In the genomic region with DNA sequence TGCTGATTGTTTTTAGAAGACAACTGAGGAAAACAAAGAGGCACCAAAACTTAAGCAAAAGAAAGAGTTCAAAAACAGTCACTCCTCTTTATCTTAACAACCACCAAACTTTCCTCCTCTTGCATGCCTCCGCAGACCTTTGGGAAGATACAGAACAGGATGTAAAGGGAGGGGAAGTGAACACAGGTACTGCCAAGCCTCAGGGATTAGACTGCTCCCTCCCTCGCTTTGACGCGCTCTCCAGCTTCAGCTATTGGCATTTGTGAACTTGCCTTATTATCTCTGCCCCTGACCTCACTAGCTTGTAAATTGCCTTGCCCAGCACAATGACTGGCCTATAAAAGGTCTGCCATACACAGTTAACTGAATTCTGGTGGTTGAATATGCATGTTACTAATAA, we compare ENCODE assay signal across 10 cellular contexts. TPM values are rescaled to one million over a fixed set of nuclear protein-coding genes. Genes with fewer than 3 reads are reported as not detected.
DNase-seq lines count a peak whose midpoint lies in the region; ATAC-seq and TF ChIP-seq lines count a peak whose summit lies in the region.
"Had no signal": no experiment of that assay in that cellular context is flagged by ENCODE, and none has a peak within 500 bp of the region (broad histone marks: within the 10 kb centered on the region; RNA-seq: fewer than 3 reads in every experiment).

No MANE protein-coding gene starts in this region.

- H3K4me3 Mint-ChIP-seq in brain, result peak overlapping the region in 1 of 5 experiments; percentile 48
- H3K4me3 Mint-ChIP-seq: activated T-cell treated with anti-CD3 and anti-CD28 coated beads, Interleukin-2, amount 50 U/mL, for 72 hours; naive thymus-derived CD8-positive, alpha-beta T cell had no signal

- peaks cover 0 to 3% (median 0%) of the 10 kb centered on the region in 5 experiments for H3K9me3 Mint-ChIP-seq in brain
- H3K9me3 Mint-ChIP-seq: activated T-cell treated with anti-CD3 and anti-CD28 coated beads, Interleukin-2, amount 50 U/mL, for 72 hours had no signal

- TF ChIP-seq POLR2A in spleen (IDR thresholded peaks at IDR 0.05), result no peak

- H3F3A ChIP-seq in Loucy (ENCODE audit: low read depth), result peaks cover under 1% of the 10 kb centered on the region; the same call in 1 of the 2 replicates

- H3K9me2 ChIP-seq in Loucy (replicated peaks; ENCODE audit: low read depth, low read length), result no peaks in the 10 kb centered on the region

- intact Hi-C loops in lower lobe of right lung (cut with DNase I) (no loop called here), spleen (cut with DNase I; ENCODE audit: low total_unique reads) (loop anchor here (5.0 to 10.0 kb wide), 2 partner anchors 202 to 221 kb away; no protein-coding TSS in a partner anchor), right cardiac atrium (cut with DNase I) (loop anchor here in 3 of 4 donors (5.0 to 10.0 kb wide), 5 partner anchors 72 to 296 kb away; a partner anchor contains a TSS)

- DNase-seq in lower lobe of right lung (no peak), spleen (no peak), pons (ENCODE audit: low spot score) (no peak), right cardiac atrium (no peak), GOT3 (lab: John Stamatoyannopoulos, UW) (no peak)
- DNase-seq: naive thymus-derived CD8-positive, alpha-beta T cell had no signal

- no peaks in the 10 kb centered on the region for H3K27me3 Mint-ChIP-seq in brain
- H3K27me3 Mint-ChIP-seq: naive thymus-derived CD8-positive, alpha-beta T cell had no signal

- peak overlapping the region; percentile 40 for H3K4me2 ChIP-seq in Loucy (ENCODE audit: low read depth, low read length, poor library complexity, severe bottlenecking)

- peak overlapping the region; percentile 11 for H3K9ac ChIP-seq in Loucy (ENCODE audit: low read depth, low read length, poor library complexity, severe bottlenecking)

- H3K36me3 ChIP-seq in Loucy (ENCODE audit: insufficient read depth, low read length) (no peaks in the 10 kb centered on the region), lower lobe of right lung (no peaks in the 10 kb centered on the region), spleen (no peaks in the 10 kb centered on the region)

- no peaks in the 10 kb centered on the region for H4K20me1 ChIP-seq in Loucy (ENCODE audit: insufficient read depth, low read length, poor library complexity, severe bottlenecking)

- peaks cover 19% of the 10 kb centered on the region for H3K79me2 ChIP-seq in Loucy (ENCODE audit: insufficient read depth, low read length)

- TF ChIP-seq CTCF in Loucy (conservative IDR thresholded peaks at IDR 0.05; ENCODE audit: low read length), result no peak
- TF ChIP-seq CTCF in brain (conservative IDR thresholded peaks at IDR 0.05), result no peak
- TF ChIP-seq CTCF in lower lobe of right lung (IDR thresholded peaks at IDR 0.05), result no peak
- no peak for TF ChIP-seq CTCF in spleen (IDR thresholded peaks at IDR 0.05 in 8 of 11, conservative IDR thresholded peaks at IDR 0.05 in 3 of 11)

- H3K27ac ChIP-seq in lower lobe of right lung (peak overlapping the region; percentile 63), spleen (peak overlapping the region in 6 of 8 donors; percentile 28 to 65 (median 60)), right cardiac atrium (ENCODE audit: low read length) (no peak overlapping the region)

- H3K4me3 ChIP-seq in Loucy (ENCODE audit: low read length, poor library complexity, severe bottlenecking), result no peak overlapping the region
- H3K4me3 ChIP-seq in lower lobe of right lung, result no peak overlapping the region
- H3K4me3 ChIP-seq in spleen, result no peak overlapping the region
- no peak overlapping the region for H3K4me3 ChIP-seq in right cardiac atrium (ENCODE audit: low read length)

- WGBS in spleen, 5 donors, result 47 to 84% (median 69%) methylated on average over 4 of the region's 4 CpGs
- WGBS in right cardiac atrium, result 63% methylated on average over 4 of the region's 4 CpGs

- no peaks in the 10 kb centered on the region for H3K36me3 Mint-ChIP-seq in brain

- peak overlapping the region in 3 of 5 experiments; percentile 83 to 94 (median 85) for H3K27ac Mint-ChIP-seq in brain
- H3K27ac Mint-ChIP-seq: activated T-cell treated with anti-CD3 and anti-CD28 coated beads, Interleukin-2, amount 50 U/mL, for 72 hours had no signal

- H3K27me3 ChIP-seq in Loucy (ENCODE audit: insufficient read depth, low read length, poor library complexity, severe bottlenecking) (no peaks in the 10 kb centered on the region), lower lobe of right lung (ENCODE audit: low read depth) (no peaks in the 10 kb centered on the region), spleen (replicated peaks in 1 of 7) (no peaks in the 10 kb centered on the region), right cardiac atrium (ENCODE audit: control insufficient read depth, insufficient read depth) (no peaks in the 10 kb centered on the region)

- peaks cover 70% of the 10 kb centered on the region for H3K4me1 Mint-ChIP-seq in brain

- H3K4me1 ChIP-seq in Loucy (ENCODE audit: insufficient read depth, low read length, poor library complexity, severe bottlenecking) (peaks cover 41% of the 10 kb centered on the region), lower lobe of right lung (peaks cover 38% of the 10 kb centered on the region), spleen (peaks cover 0 to 83% (median 43%) of the 10 kb centered on the region in 6 donors), right cardiac atrium (ENCODE audit: control insufficient read depth, insufficient read depth, low read length) (peaks cover 5% of the 10 kb centered on the region)

- H2AFZ ChIP-seq in Loucy (ENCODE audit: low read length), result no peak overlapping the region

- no peaks in the 10 kb centered on the region for H3K9me3 ChIP-seq in Loucy (ENCODE audit: insufficient read depth, low read depth, low read length)
- no peaks in the 10 kb centered on the region for H3K9me3 ChIP-seq in lower lobe of right lung
- no peaks in the 10 kb centered on the region for H3K9me3 ChIP-seq in spleen
- no peaks in the 10 kb centered on the region for H3K9me3 ChIP-seq in right cardiac atrium (ENCODE audit: control insufficient read depth, low read length)

- no peak for ATAC-seq in lower lobe of right lung
- ATAC-seq in GM18907 (IDR thresholded peaks at IDR 0.05; ENCODE audit: unreplicated experiment), result no peak
- no peak for ATAC-seq in right cardiac atrium
- ATAC-seq: naive thymus-derived CD8-positive, alpha-beta T cell had no signal

RNA-seq across cellular contexts. Expression of a gene that starts 4.8 kb away (rescaled TPM):
- polyA plus RNA-seq in brain (ENCODE audit: insufficient read depth, low read depth, low replicate concordance), result 251 TPM
- total RNA-seq in lower lobe of right lung, result 166 TPM
- 100 to 1,000 TPM; 145 to 229 (median 159) TPM for total RNA-seq in spleen
- polyA plus RNA-seq in spleen, result 100 to 1,000 TPM; 167 to 269 (median 210) TPM
- 100 to 1,000 TPM; 193 to 245 (median 219) TPM for total RNA-seq in right cardiac atrium
- polyA plus RNA-seq in right cardiac atrium, result 259 TPM

RNA-seq across cellular contexts. Expression of a gene that starts 37.1 kb away (rescaled TPM):
- polyA plus RNA-seq in brain (ENCODE audit: insufficient read depth, low read depth, low replicate concordance) (238 TPM), spleen (10 to 100 TPM in 2 of 3 donors, 1 to 10 TPM in 1; 3.9 to 12.2 (median 10.7) TPM), right cardiac atrium (54.0 TPM)
- total RNA-seq in lower lobe of right lung (233 TPM), spleen (10 to 100 TPM; 30.1 to 92.8 (median 81.4) TPM), right cardiac atrium (10 to 100 TPM; 47.3 to 65.0 (median 56.8) TPM)
